9 cellular contexts compared by ENCODE assay signal in genomic region chr17:51640108-51640622, GRCh38.
DNase-seq lines count a peak whose midpoint lies in the region; ATAC-seq and TF ChIP-seq lines count a peak whose summit lies in the region.
"Had no signal": no experiment of that assay in that cellular context is flagged by ENCODE, and none has a peak within 500 bp of the region (broad histone marks: within the 10 kb centered on the region; RNA-seq: fewer than 3 reads in every experiment).

No MANE protein-coding gene starts in this region.

- H3K27ac Mint-ChIP-seq in endothelial cell (ENCODE audit: unreplicated experiment), result no peak overlapping the region
- no peak overlapping the region for H3K27ac Mint-ChIP-seq in T-helper 2 cell treated with Interferon-gamma antibody and Interleukin-4, amounts not matched to agents 5 μg/mL and 100 μg/mL, for 36 hours
- H3K27ac Mint-ChIP-seq: activated B cell treated with CpG ODN at 0.5 μM for 24 hours had no signal

- H3K9me3 ChIP-seq in tibial artery, result no peaks in the 10 kb centered on the region

- ATAC-seq in HG02678 (IDR thresholded peaks at IDR 0.05; ENCODE audit: unreplicated experiment), result no peak

- intact Hi-C loops in tibial artery (cut with DNase I; ENCODE audit: low total_unique reads), result no loop called here

- H3K4me3 Mint-ChIP-seq in endothelial cell (ENCODE audit: unreplicated experiment), result no peak overlapping the region
- H3K4me3 Mint-ChIP-seq in T-helper 2 cell treated with Interferon-gamma antibody and Interleukin-4, amounts not matched to agents 5 μg/mL and 100 μg/mL, for 36 hours, result no peak overlapping the region
- H3K4me3 Mint-ChIP-seq: activated B cell treated with CpG ODN at 0.5 μM for 24 hours had no signal

- DNase-seq in stimulated activated CD4-positive, alpha-beta T cell treated with anti-CD3 and anti-CD28 coated beads, Interleukin-15, amount 100 ng/mL, for 24 hours, result peak; percentile 20
- no peak for DNase-seq in stimulated activated CD4-positive, alpha-beta T cell treated with anti-CD3 and anti-CD28 coated beads, Interleukin-12 subunit alpha, Interleukin-12 subunit beta, amount 100 ng/mL, for 4 hours
- DNase-seq in NCI-H2196 (lab: John Stamatoyannopoulos, UW; ENCODE audit: unreplicated experiment) (peak; percentile 15), endothelial cell (ENCODE audit: low spot score) (peak; percentile 49), GM19238 (ENCODE audit: insufficient read length, low spot score) (no peak), tibial artery (no peak)
- DNase-seq in T-helper 2 cell treated with Interferon-gamma antibody and Interleukin-4, amounts not matched to agents 5 μg/mL and 100 μg/mL, for 36 hours (ENCODE audit: low spot score), result no peak
- DNase-seq: activated B cell treated with CpG ODN at 0.5 μM for 24 hours had no signal

- no peak overlapping the region for H3K27ac ChIP-seq in tibial artery

- H3K36me3 Mint-ChIP-seq in endothelial cell (ENCODE audit: low read depth, unreplicated experiment), result no peaks in the 10 kb centered on the region
- H3K36me3 Mint-ChIP-seq in T-helper 2 cell treated with Interferon-gamma antibody and Interleukin-4, amounts not matched to agents 5 μg/mL and 100 μg/mL, for 36 hours (ENCODE audit: low read depth), result no peaks in the 10 kb centered on the region

- H3K27me3 ChIP-seq in tibial artery, result no peaks in the 10 kb centered on the region

- TF ChIP-seq CTCF in endothelial cell (IDR thresholded peaks at IDR 0.05; ENCODE audit: unreplicated experiment), result peak; percentile 44
- no peak for TF ChIP-seq CTCF in tibial artery (IDR thresholded peaks at IDR 0.05)

- H3K4me1 ChIP-seq in tibial artery, result no peaks in the 10 kb centered on the region

- no peaks in the 10 kb centered on the region for H3K36me3 ChIP-seq in tibial artery

- H3K4me3 ChIP-seq in tibial artery, result no peak overlapping the region

- no peaks in the 10 kb centered on the region for H3K4me1 Mint-ChIP-seq in endothelial cell (ENCODE audit: unreplicated experiment)
- H3K4me1 Mint-ChIP-seq in T-helper 2 cell treated with Interferon-gamma antibody and Interleukin-4, amounts not matched to agents 5 μg/mL and 100 μg/mL, for 36 hours (ENCODE audit: low read depth), result no peaks in the 10 kb centered on the region
- H3K4me1 Mint-ChIP-seq: activated B cell treated with CpG ODN at 0.5 μM for 24 hours had no signal

- no peaks in the 10 kb centered on the region for H3K9me3 Mint-ChIP-seq in endothelial cell (ENCODE audit: unreplicated experiment)
- H3K9me3 Mint-ChIP-seq in T-helper 2 cell treated with Interferon-gamma antibody and Interleukin-4, amounts not matched to agents 5 μg/mL and 100 μg/mL, for 36 hours, result no peaks in the 10 kb centered on the region
- H3K9me3 Mint-ChIP-seq: activated B cell treated with CpG ODN at 0.5 μM for 24 hours had no signal

- peaks cover 1% of the 10 kb centered on the region for H3K27me3 Mint-ChIP-seq in endothelial cell (ENCODE audit: unreplicated experiment)
- no peaks in the 10 kb centered on the region for H3K27me3 Mint-ChIP-seq in T-helper 2 cell treated with Interferon-gamma antibody and Interleukin-4, amounts not matched to agents 5 μg/mL and 100 μg/mL, for 36 hours (ENCODE audit: low read depth)

Comparison
In these comparisons a context has a peak if more than half of its experiments do, and no peak if none do; other contexts are left out.
1. DNase-seq: peak in stimulated activated CD4-positive, alpha-beta T cell treated with anti-CD3 and anti-CD28 coated beads, Interleukin-15, amount 100 ng/mL, for 24 hours (single experiment), NCI-H2196 (single experiment) and endothelial cell (single experiment); none in stimulated activated CD4-positive, alpha-beta T cell treated with anti-CD3 and anti-CD28 coated beads, Interleukin-12 subunit alpha, Interleukin-12 subunit beta, amount 100 ng/mL, for 4 hours (single experiment), GM19238 (single experiment), tibial artery (0 of 2) and T-helper 2 cell treated with Interferon-gamma antibody and Interleukin-4, amounts not matched to agents 5 μg/mL and 100 μg/mL, for 36 hours (single experiment).